In the genomic region with DNA sequence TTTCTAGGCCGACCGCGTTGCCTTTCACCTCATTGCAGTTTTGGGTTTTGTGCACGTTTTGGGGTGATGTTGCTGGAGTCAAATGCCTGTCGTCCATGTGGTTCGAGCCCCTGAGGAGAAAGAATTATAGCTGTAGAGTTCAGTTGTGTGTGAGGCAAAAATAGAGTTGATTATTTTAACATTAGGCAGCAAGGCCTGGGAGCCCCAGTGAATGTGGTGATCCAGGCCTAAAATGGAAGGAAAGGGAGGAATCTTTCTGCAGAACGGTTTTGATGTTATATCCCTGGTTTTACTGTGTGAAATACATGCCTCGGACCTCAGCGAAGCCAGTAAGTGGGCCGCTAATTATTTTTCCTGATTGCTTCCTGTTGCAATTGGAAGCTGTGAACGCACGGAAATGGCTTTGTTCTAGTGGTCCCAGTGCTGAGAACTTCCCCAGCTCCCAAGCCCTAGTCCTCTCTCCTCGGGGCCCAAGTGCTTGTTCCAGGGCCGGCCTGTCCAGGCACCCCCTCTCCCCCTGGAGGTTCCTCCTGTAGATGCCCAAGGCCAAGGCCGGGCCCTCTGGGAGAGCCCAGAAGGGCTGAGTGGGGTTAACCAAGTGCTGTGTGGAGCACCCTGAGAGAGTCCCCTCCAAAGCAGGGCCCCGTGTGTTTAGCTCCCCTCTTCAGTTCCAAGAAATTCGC, we compare ENCODE assay signal across 8 cellular contexts. TPM values are rescaled to one million over a fixed set of nuclear protein-coding genes. Genes with fewer than 3 reads are reported as not detected.
DNase-seq lines count a peak whose midpoint lies in the region; ATAC-seq, FAIRE-seq and TF ChIP-seq lines count a peak whose summit lies in the region.

No MANE protein-coding gene starts in this region.

- peak; percentile 20 for DNase-seq in NCI-H510A (lab: John Stamatoyannopoulos, UW)
- no peak for DNase-seq in NCI-H510A treated with DMSO at 0.1 percent for 48 hours (lab: John Stamatoyannopoulos, UW)
- no peak for DNase-seq in WTC11 (ENCODE audit: low spot score)
- DNase-seq in hepatocyte (ENCODE audit: low spot score), result no peak
- no peak for DNase-seq in stimulated activated naive B cell treated with anti-CD40 and anti-IgM and Interleukin-4, amounts not matched to agents 10 μg/mL and 1 μg/mL and 100 μg/mL, for 72 hours
- no peak for DNase-seq in stimulated activated CD4-positive, alpha-beta T cell treated with anti-CD3 and anti-CD28 coated beads, Interleukin-1b, Interleukin-23, amount 100 ng/mL, for 48 hours
- DNase-seq in NCI-H2196 (lab: John Stamatoyannopoulos, UW; ENCODE audit: unreplicated experiment), result no peak
- DNase-seq in GM12891 (ENCODE audit: insufficient read length, low spot score), result no peak

- H3K27me3 ChIP-seq in hepatocyte, result no peaks in the 10 kb centered on the region

- peaks cover 5% of the 10 kb centered on the region; the same call in 1 of the 2 replicates for H3K27me3 Mint-ChIP-seq in WTC11 (ENCODE audit: low read depth)
- H3K27me3 Mint-ChIP-seq in stimulated activated naive B cell treated with anti-CD40 and anti-IgM and Interleukin-4, amounts not matched to agents 10 μg/mL and 1 μg/mL and 100 μg/mL, for 72 hours, result peaks cover 38 to 43% of the 10 kb centered on the region in 2 donors

- peaks cover 62% of the 10 kb centered on the region for H3K79me2 ChIP-seq in hepatocyte

- no peaks in the 10 kb centered on the region for H3K36me3 ChIP-seq in hepatocyte (replicated peaks; ENCODE audit: insufficient read depth, low read depth)

- H2AFZ ChIP-seq in hepatocyte, result peak overlapping the region; percentile 24

- H3K9me3 ChIP-seq in hepatocyte (ENCODE audit: low read depth), result no peaks in the 10 kb centered on the region

- H3K4me1 Mint-ChIP-seq in WTC11, result peaks cover 55% of the 10 kb centered on the region
- peaks cover 19% of the 10 kb centered on the region in 2 donors for H3K4me1 Mint-ChIP-seq in stimulated activated naive B cell treated with anti-CD40 and anti-IgM and Interleukin-4, amounts not matched to agents 10 μg/mL and 1 μg/mL and 100 μg/mL, for 72 hours

- TF ChIP-seq POLR2A in GM12891 (IDR thresholded peaks at IDR 0.05; ENCODE audit: low read depth, low read length), result no peak

- 21% methylated on average over 17 of the region's 17 CpGs for WGBS in hepatocyte (ENCODE audit: low lambda C conversion rate, missing lambda C conversion rate)

- peak overlapping the region; percentile 72 for H3K4me3 ChIP-seq in hepatocyte

- peaks cover 28% of the 10 kb centered on the region for H3K4me1 ChIP-seq in hepatocyte (ENCODE audit: insufficient read depth)

- CTCF ChIA-PET in WTC11 (lab: Charles Lee), result interaction anchor here (0.7 to 2.0 kb wide), 8 partner anchors 11 to 105 kb away, joined by 3 to 11 read pairs (median 3); no protein-coding TSS in a partner anchor

- TF ChIP-seq CTCF in WTC11 (IDR thresholded peaks at IDR 0.05) (no peak), hepatocyte (IDR thresholded peaks at IDR 0.05; ENCODE audit: poor library complexity) (no peak)

- peaks cover 30% of the 10 kb centered on the region for H4K20me1 ChIP-seq in hepatocyte (ENCODE audit: insufficient read depth, poor library complexity, severe bottlenecking)

- H3K27ac ChIP-seq in hepatocyte, result peak overlapping the region; percentile 93

- POLR2A ChIA-PET in WTC11 (lab: Charles Lee), result interaction anchor here (0.6 to 1.0 kb wide), 3 partner anchors 14 to 44 kb away, joined by 3 to 4 read pairs (median 3); no protein-coding TSS in a partner anchor

- peak overlapping the region; percentile 97 for H3K27ac Mint-ChIP-seq in WTC11
- peak overlapping the region; percentile 69 for H3K27ac Mint-ChIP-seq in stimulated activated naive B cell treated with anti-CD40 and anti-IgM and Interleukin-4, amounts not matched to agents 10 μg/mL and 1 μg/mL and 100 μg/mL, for 72 hours

- no peaks in the 10 kb centered on the region for H3K36me3 Mint-ChIP-seq in WTC11
- H3K36me3 Mint-ChIP-seq in stimulated activated naive B cell treated with anti-CD40 and anti-IgM and Interleukin-4, amounts not matched to agents 10 μg/mL and 1 μg/mL and 100 μg/mL, for 72 hours, result no peaks in the 10 kb centered on the region

- H3K4me3 Mint-ChIP-seq in WTC11, result peak overlapping the region; percentile 88
- H3K4me3 Mint-ChIP-seq in stimulated activated naive B cell treated with anti-CD40 and anti-IgM and Interleukin-4, amounts not matched to agents 10 μg/mL and 1 μg/mL and 100 μg/mL, for 72 hours, result peak overlapping the region; percentile 82 to 83

- no peak for FAIRE-seq in GM12891 (lab: Jason Lieb, UNC)

- peak overlapping the region; percentile 78 for H3K4me2 ChIP-seq in hepatocyte

- ATAC-seq in WTC11, result peak; percentile 24
- no peak for ATAC-seq in stimulated activated naive B cell treated with anti-CD40 and anti-IgM and Interleukin-4, amounts not matched to agents 10 μg/mL and 1 μg/mL and 100 μg/mL, for 72 hours (replicated peaks)

- no peaks in the 10 kb centered on the region for H3K9me3 Mint-ChIP-seq in WTC11
- no peaks in the 10 kb centered on the region for H3K9me3 Mint-ChIP-seq in stimulated activated naive B cell treated with anti-CD40 and anti-IgM and Interleukin-4, amounts not matched to agents 10 μg/mL and 1 μg/mL and 100 μg/mL, for 72 hours

- H3K9me2 ChIP-seq in hepatocyte (replicated peaks; ENCODE audit: insufficient read depth), result no peaks in the 10 kb centered on the region

TF ChIP-seq in WTC11, 78 proteins besides CTCF, POLR2A, EP300 and RAD21:
- TF ChIP-seq SOX15 (CRISPR knock-in tag; IDR thresholded peaks at IDR 0.05), result no peak
- TF ChIP-seq, protein P1, sequence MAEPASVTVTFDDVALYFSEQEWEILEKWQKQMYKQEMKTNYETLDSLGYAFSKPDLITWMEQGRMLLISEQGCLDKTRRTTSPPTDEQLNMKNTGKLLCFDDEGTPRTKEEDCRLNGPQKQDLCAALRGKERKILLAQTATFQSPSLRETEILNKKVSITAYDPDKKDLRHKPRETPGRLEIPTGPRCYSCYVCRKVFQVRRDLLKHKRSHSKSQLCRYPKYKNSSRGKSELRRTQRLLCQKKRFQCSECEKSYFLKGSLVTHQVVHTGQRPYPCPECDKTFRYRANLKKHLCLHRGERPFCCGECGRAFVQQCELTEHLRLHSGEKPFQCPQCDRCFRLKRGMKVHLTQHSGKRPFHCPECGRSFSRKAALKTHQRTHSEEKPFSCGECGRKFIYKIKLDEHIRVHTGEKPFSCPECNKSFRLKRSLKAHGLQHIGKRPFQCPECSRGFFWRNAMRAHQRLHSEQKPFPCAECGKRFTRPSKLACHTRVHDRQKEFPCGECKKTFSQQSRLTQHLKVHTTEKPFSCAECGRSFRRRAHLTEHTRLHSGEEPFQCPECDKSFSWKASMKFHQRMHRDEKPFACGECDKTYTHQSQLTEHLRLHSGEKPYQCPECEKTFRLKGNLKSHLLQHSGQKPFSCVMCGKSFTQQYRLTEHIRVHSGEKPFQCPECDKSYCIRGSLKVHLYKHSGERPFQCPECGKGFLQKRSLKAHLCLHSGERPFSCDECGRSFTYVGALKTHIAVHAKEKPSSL (CRISPR knock-in tag; conservative IDR thresholded peaks at IDR 0.05), result no peak
- TF ChIP-seq GABPB1 (CRISPR knock-in tag; IDR thresholded peaks at IDR 0.05), result no peak

TF ChIP-seq in GM12891, 5 proteins besides CTCF, POLR2A, EP300 and RAD21:
- TF ChIP-seq PAX5 (IDR thresholded peaks at IDR 0.05; ENCODE audit: insufficient read depth, low read length, severe bottlenecking) (no peak), SPI1 (IDR thresholded peaks at IDR 0.05; ENCODE audit: low read depth, low read length) (no peak), POLR2AphosphoS5 (IDR thresholded peaks at IDR 0.05; ENCODE audit: low read depth, low read length) (no peak), POU2F2 (IDR thresholded peaks at IDR 0.05; ENCODE audit: low read depth, low read length) (no peak), TAF1 (IDR thresholded peaks at IDR 0.05; ENCODE audit: low read depth, low read length) (no peak)
TF ChIP-seq in GM12891: peak in this region for 0.

RNA-seq across cellular contexts. Expression of a gene that starts 2.0 kb away (rescaled TPM):
- 41.6 to 48.8 TPM (median 41.9 TPM) in 3 replicates for total RNA-seq in WTC11 (2021)
- 34.4 and 43.9 TPM in 2 replicates for total RNA-seq in hepatocyte
- polyA plus RNA-seq in hepatocyte, result 39.9 and 54.3 TPM in 2 replicates
- 5.2 TPM for polyA plus RNA-seq in GM12891 (2012; ENCODE audit: low read depth, missing spikeins)

RNA-seq across cellular contexts. Expression of a gene that starts 42.6 kb away (rescaled TPM):
- total RNA-seq in WTC11 (2021) (41.8 to 53.7 TPM (median 43.8 TPM) in 3 replicates), hepatocyte (42.8 and 55.6 TPM in 2 replicates)
- 76.2 TPM in 2 replicates for polyA plus RNA-seq in hepatocyte
- polyA plus RNA-seq in GM12891 (2012; ENCODE audit: low read depth, missing spikeins), result 33.0 TPM
